10 cellular contexts compared by ENCODE assay signal in the genomic region with DNA sequence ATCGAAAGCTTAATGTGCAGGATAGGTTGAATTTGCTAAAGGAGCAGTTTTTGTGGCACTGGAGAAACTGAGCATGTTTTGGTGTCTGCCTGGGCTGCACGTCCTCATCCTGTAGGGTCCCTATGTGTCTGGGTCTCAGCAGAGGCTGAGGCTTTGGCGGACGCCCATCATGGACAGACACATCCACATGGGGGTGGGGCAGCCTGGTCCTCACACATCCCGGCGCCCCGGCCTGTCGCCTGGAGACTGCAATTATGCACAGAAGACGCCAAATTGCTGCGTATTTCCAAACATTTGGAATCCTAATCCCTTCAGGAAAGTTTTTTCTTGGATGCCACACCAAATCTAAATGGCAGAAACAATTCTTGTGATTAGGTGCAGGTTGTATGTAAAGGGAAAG.
"Had no signal": no experiment of that assay in that cellular context is flagged by ENCODE, and none has a peak within 500 bp of the region (broad histone marks: within the 10 kb centered on the region; RNA-seq: fewer than 3 reads in every experiment).

No MANE protein-coding gene starts in this region.

- H3K4me3 ChIP-seq: ascending aorta, suprapubic skin, uterus had no signal

- H2AFZ ChIP-seq: parathyroid adenoma had no signal

- H3K36me3 ChIP-seq: ascending aorta, brain microvascular endothelial cell, suprapubic skin, uterus had no signal

- H3K27me3 ChIP-seq: ascending aorta, brain microvascular endothelial cell, suprapubic skin, uterus had no signal

- H3K9ac ChIP-seq: parathyroid adenoma had no signal

- H3K27ac ChIP-seq: ascending aorta, brain microvascular endothelial cell, parathyroid adenoma, suprapubic skin, uterus, VCaP had no signal

- ATAC-seq: activated CD4-positive, CD25-positive, alpha-beta regulatory T cell treated with anti-CD3 and anti-CD28 coated beads, Interleukin-2, amount 50 U/mL, for 24 hours; T-cell had no signal

- DNase-seq: caudate nucleus; effector CD4-positive, alpha-beta T cell; uterus had no signal

- H3K9me3 ChIP-seq: ascending aorta, suprapubic skin, uterus had no signal

- H3K4me1 ChIP-seq: parathyroid adenoma, uterus had no signal
